In the genomic region with DNA sequence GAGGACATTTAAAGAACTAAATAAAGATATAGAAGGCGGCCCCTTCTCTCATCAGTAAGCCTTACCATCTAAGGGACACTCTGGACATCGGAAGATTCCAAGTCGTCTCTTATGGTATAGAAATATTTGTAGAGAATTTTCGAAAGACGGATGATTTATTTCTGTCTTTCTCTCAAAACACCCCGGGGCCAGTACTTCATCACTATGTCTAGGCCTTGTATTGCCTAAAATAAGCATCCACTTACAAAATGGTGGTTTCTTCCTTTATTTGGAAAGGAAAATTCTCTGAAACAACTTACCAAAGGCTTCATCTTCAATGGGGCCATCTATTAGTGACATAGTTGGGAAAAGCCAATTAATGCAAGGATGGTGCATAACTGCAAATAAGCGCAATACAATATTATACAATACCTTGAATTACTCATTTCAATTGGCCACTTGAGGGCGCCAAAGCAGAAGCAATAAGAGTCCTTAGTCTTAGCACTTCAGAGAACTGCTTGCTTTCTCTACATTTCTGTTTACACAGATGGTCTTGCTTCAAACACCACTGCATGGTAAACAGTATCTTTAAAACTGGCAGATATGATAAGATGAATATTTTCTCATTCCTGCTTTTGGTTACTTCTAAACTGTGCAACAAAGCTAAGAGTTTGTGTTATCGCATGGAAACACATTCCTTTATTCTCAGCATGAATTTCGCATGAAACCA, we compare ENCODE assay signal across 8 cellular contexts.
DNase-seq lines count a peak whose midpoint lies in the region; ATAC-seq and TF ChIP-seq lines count a peak whose summit lies in the region.

No MANE protein-coding gene starts in this region.

- H3K4me1 ChIP-seq in left lung, result no peaks in the 10 kb centered on the region

- peak; percentile 44 to 60 for TF ChIP-seq CTCF in left lung (IDR thresholded peaks at IDR 0.05)

- ATAC-seq in GM18519 (IDR thresholded peaks at IDR 0.05; ENCODE audit: low FRiP score, unreplicated experiment) (peak; percentile 94), HG03060 (IDR thresholded peaks at IDR 0.05; ENCODE audit: low read depth, unreplicated experiment) (peak; percentile 96), left lung (peak; percentile 88)
- ATAC-seq in activated CD4-positive, CD25-positive, alpha-beta regulatory T cell treated with anti-CD3 and anti-CD28 coated beads, Interleukin-2, amount 50 U/mL, for 24 hours, result peak; percentile 65

- intact Hi-C loops in left lung (cut with DNase I), result loop anchor here in 1 of 2 donors (5.0 to 10.0 kb wide), 2 partner anchors 84 to 151 kb away; no protein-coding TSS in a partner anchor

- H3K36me3 ChIP-seq in left lung, result no peaks in the 10 kb centered on the region

- no peaks in the 10 kb centered on the region for H3K27me3 ChIP-seq in left lung

- H3K4me3 ChIP-seq in left lung, result no peak overlapping the region

- H3K27ac ChIP-seq in left lung, result no peak overlapping the region

- DNase-seq in AG08395 (ENCODE audit: low spot score) (peak; percentile 57), NCI-H2196 (lab: John Stamatoyannopoulos, UW; ENCODE audit: unreplicated experiment) (peak; percentile 74), cerebellar cortex (ENCODE audit: low spot score) (peak; percentile 89), left lung (peak in 1 of 2 donors; percentile 34)
- DNase-seq in stimulated activated CD4-positive, alpha-beta T cell treated with anti-CD3 and anti-CD28 coated beads, TNF-alpha, amount 100 ng/mL, for 24 hours (ENCODE audit: low read depth in 3 of 3), result peak; percentile 36 to 51 (median 36)

- H3K9me3 ChIP-seq in left lung, result no peaks in the 10 kb centered on the region
